Comparison of ENCODE assay signal across 15 cellular contexts in genomic region chr1:160460683-160461287, GRCh38.
DNase-seq lines count a peak whose midpoint lies in the region; ATAC-seq and TF ChIP-seq lines count a peak whose summit lies in the region.
"Had no signal": no experiment of that assay in that cellular context is flagged by ENCODE, and none has a peak within 500 bp of the region (broad histone marks: within the 10 kb centered on the region; RNA-seq: fewer than 3 reads in every experiment).

No MANE protein-coding gene starts in this region.

- TF ChIP-seq CTCF in Loucy (conservative IDR thresholded peaks at IDR 0.05; ENCODE audit: low read length), result no peak
- no peak for TF ChIP-seq CTCF in nephron progenitor cell (IDR thresholded peaks at IDR 0.05)
- TF ChIP-seq CTCF in heart right ventricle (IDR thresholded peaks at IDR 0.05), result no peak

- no peaks in the 10 kb centered on the region for H3K79me2 ChIP-seq in Loucy (ENCODE audit: insufficient read depth, low read length)

- peak overlapping the region; percentile 14 for H3K4me2 ChIP-seq in Loucy (ENCODE audit: low read depth, low read length, poor library complexity, severe bottlenecking)

- peak; percentile 32 to 46 for ATAC-seq in activated CD4-positive, CD25-positive, alpha-beta regulatory T cell treated with anti-CD3 and anti-CD28 coated beads, Interleukin-2, amount 50 U/mL, for 24 hours
- no peak for ATAC-seq in heart right ventricle

- H2AFZ ChIP-seq in Loucy (ENCODE audit: low read length), result peak overlapping the region; percentile 86

- no peak for DNase-seq in activated CD4-positive, CD25-positive, alpha-beta regulatory T cell (lab: John Stamatoyannopoulos, UW)
- no peak for DNase-seq in activated naive CD4-positive, alpha-beta T cell treated with anti-CD3 and anti-CD28 coated beads, Interleukin-2, amount 10 ng/mL, durations not matched to agents 7 days and 5 days
- DNase-seq in nephron progenitor cell, result no peak
- DNase-seq in CD1c-positive myeloid dendritic cell (ENCODE audit: extremely low spot score), result no peak
- DNase-seq in heart right ventricle, result no peak
- DNase-seq in SKM-1 treated with dmso at 0.1 percent for 144 hours (lab: John Stamatoyannopoulos, UW; ENCODE audit: unreplicated experiment), result no peak
- DNase-seq: brain microvascular endothelial cell, DMS79, MV-4-11, NCI-H510A, SIG-M5, trophoblast cell had no signal

- peak overlapping the region in 2 of 10 donors; percentile 2 to 7 for H3K27ac ChIP-seq in heart right ventricle
- H3K27ac ChIP-seq: brain microvascular endothelial cell had no signal

- peak overlapping the region; percentile 86 for H3K27ac Mint-ChIP-seq in activated naive CD4-positive, alpha-beta T cell treated with anti-CD3 and anti-CD28 coated beads, Interleukin-2, amount 10 ng/mL, durations not matched to agents 7 days and 5 days
- H3K27ac Mint-ChIP-seq in nephron progenitor cell, result peak overlapping the region; percentile 73

- no peaks in the 10 kb centered on the region for H3K27me3 ChIP-seq in Loucy (ENCODE audit: insufficient read depth, low read length, poor library complexity, severe bottlenecking)
- H3K27me3 ChIP-seq in heart right ventricle, result peaks cover 0 to 3% (median 0%) of the 10 kb centered on the region in 7 donors
- H3K27me3 ChIP-seq: brain microvascular endothelial cell had no signal

- no peaks in the 10 kb centered on the region for H3K9me3 ChIP-seq in Loucy (ENCODE audit: insufficient read depth, low read depth, low read length)
- no peaks in the 10 kb centered on the region for H3K9me3 ChIP-seq in heart right ventricle

- H3K4me1 Mint-ChIP-seq in activated naive CD4-positive, alpha-beta T cell treated with anti-CD3 and anti-CD28 coated beads, Interleukin-2, amount 10 ng/mL, durations not matched to agents 7 days and 5 days, result peaks cover 62% of the 10 kb centered on the region
- peaks cover 18% of the 10 kb centered on the region for H3K4me1 Mint-ChIP-seq in nephron progenitor cell

- no peaks in the 10 kb centered on the region for H3K27me3 Mint-ChIP-seq in activated naive CD4-positive, alpha-beta T cell treated with anti-CD3 and anti-CD28 coated beads, Interleukin-2, amount 10 ng/mL, durations not matched to agents 7 days and 5 days
- peaks cover 8% of the 10 kb centered on the region for H3K27me3 Mint-ChIP-seq in nephron progenitor cell (ENCODE audit: low read depth, poor library complexity)

- WGBS in heart right ventricle, 2 donors, result 63 to 73% methylated on average over 4 of the region's 4 CpGs

- H3K9me2 ChIP-seq in Loucy (replicated peaks; ENCODE audit: low read depth, low read length), result no peaks in the 10 kb centered on the region

- CTCF ChIA-PET in activated naive CD4-positive, alpha-beta T cell treated with anti-CD3 and anti-CD28 coated beads, Interleukin-2, amount 10 ng/mL, durations not matched to agents 7 days and 5 days (lab: Charles Lee), result interaction anchor here (1.8 kb wide), 1 partner anchor 10 kb away, joined by 6 read pairs; no protein-coding TSS in a partner anchor

- H3K4me3 ChIP-seq in Loucy (ENCODE audit: low read length, poor library complexity, severe bottlenecking) (no peak overlapping the region), heart right ventricle (no peak overlapping the region)
- H3K4me3 ChIP-seq: lung had no signal

- H3K4me3 Mint-ChIP-seq in activated naive CD4-positive, alpha-beta T cell treated with anti-CD3 and anti-CD28 coated beads, Interleukin-2, amount 10 ng/mL, durations not matched to agents 7 days and 5 days, result peak overlapping the region; percentile 42
- no peak overlapping the region for H3K4me3 Mint-ChIP-seq in nephron progenitor cell

- no peaks in the 10 kb centered on the region for H3K36me3 ChIP-seq in Loucy (ENCODE audit: insufficient read depth, low read length)
- no peaks in the 10 kb centered on the region for H3K36me3 ChIP-seq in heart right ventricle
- H3K36me3 ChIP-seq: brain microvascular endothelial cell had no signal

- H3K4me1 ChIP-seq in Loucy (ENCODE audit: insufficient read depth, low read length, poor library complexity, severe bottlenecking) (peaks cover 17% of the 10 kb centered on the region), heart right ventricle (peaks cover 0 to 8% (median 0%) of the 10 kb centered on the region in 9 donors)

- H3K9me3 Mint-ChIP-seq in activated naive CD4-positive, alpha-beta T cell treated with anti-CD3 and anti-CD28 coated beads, Interleukin-2, amount 10 ng/mL, durations not matched to agents 7 days and 5 days, result no peaks in the 10 kb centered on the region
- H3K9me3 Mint-ChIP-seq in nephron progenitor cell, result no peaks in the 10 kb centered on the region

- no peak overlapping the region for H3K9ac ChIP-seq in Loucy (ENCODE audit: low read depth, low read length, poor library complexity, severe bottlenecking)

- no peaks in the 10 kb centered on the region for H4K20me1 ChIP-seq in Loucy (ENCODE audit: insufficient read depth, low read length, poor library complexity, severe bottlenecking)

- intact Hi-C loops in heart right ventricle (cut with DNase I), result no loop called here

- H3F3A ChIP-seq in Loucy (ENCODE audit: low read depth), result no peaks in the 10 kb centered on the region

- no peaks in the 10 kb centered on the region for H3K36me3 Mint-ChIP-seq in activated naive CD4-positive, alpha-beta T cell treated with anti-CD3 and anti-CD28 coated beads, Interleukin-2, amount 10 ng/mL, durations not matched to agents 7 days and 5 days
- H3K36me3 Mint-ChIP-seq in nephron progenitor cell (ENCODE audit: low read depth), result no peaks in the 10 kb centered on the region

Comparison
In these comparisons a context has a peak if more than half of its experiments do, and no peak if none do; other contexts are left out.
1. ATAC-seq: peak in activated CD4-positive, CD25-positive, alpha-beta regulatory T cell treated with anti-CD3 and anti-CD28 coated beads, Interleukin-2, amount 50 U/mL, for 24 hours (2 of 2); none in heart right ventricle (0 of 8).